In genomic region chr9:93952784-93953491, GRCh38 we compare ENCODE assay signal across 14 cellular contexts. TPM values are rescaled to one million over a fixed set of nuclear protein-coding genes. Genes with fewer than 3 reads are reported as not detected.
DNase-seq lines count a peak whose midpoint lies in the region; TF ChIP-seq lines count a peak whose summit lies in the region.
"Had no signal": no experiment of that assay in that cellular context is flagged by ENCODE, and none has a peak within 500 bp of the region (broad histone marks: within the 10 kb centered on the region; RNA-seq: fewer than 3 reads in every experiment).

No MANE protein-coding gene starts in this region.

- peak overlapping the region; percentile 3 for H3K4me2 ChIP-seq in H9 (ENCODE audit: insufficient read depth, insufficient read length, low read length)

- H4K5ac ChIP-seq in H9 (ENCODE audit: insufficient read length, low read depth, low read length): no peak overlapping the region

- peak overlapping the region; percentile 15 to 88 (median 69) for H3K4me3 Mint-ChIP-seq in CD4-positive, alpha-beta memory T cell
- H3K4me3 Mint-ChIP-seq in H9 (peak overlapping the region; percentile 4 to 72; a peak in 4 of 5 replicates), nephron (peak overlapping the region; percentile 75 to 81 (median 76))

- no peak overlapping the region for H2BK15ac ChIP-seq in H9 (ENCODE audit: low read depth, low read length)

- no peak for DNase-seq in CD4-positive, alpha-beta memory T cell
- DNase-seq in H9 (peak; percentile 48), astrocyte of the hippocampus (ENCODE audit: low read depth, low spot score) (peak; percentile 32), DMS 273 treated with DMSO at 0.1 percent for 48 hours (lab: John Stamatoyannopoulos, UW) (no peak), A172 (ENCODE audit: low spot score) (no peak), EL (no peak)
- DNase-seq in activated effector memory CD4-positive, alpha-beta T cell treated with anti-CD3 and anti-CD28 coated beads, Interleukin-2, amount 50 U/mL, for 16 hours: no peak
- DNase-seq: DMS79 treated with DMSO at 0.1 percent for 48 hours, kidney glomerular epithelial cell, spleen, substantia nigra had no signal

- H2BK20ac ChIP-seq in H9 (ENCODE audit: low read depth, low read length, poor library complexity, severe bottlenecking): no peak overlapping the region

- H3T11ph ChIP-seq in H9 (ENCODE audit: low read length): no peak overlapping the region

- WGBS in H9 (ENCODE audit: extremely low coverage, insufficient read length, low lambda C conversion rate): no CpG with 5 or more reads among the region's 54 CpGs

- H3K4me3 ChIP-seq in CD4-positive, alpha-beta memory T cell (ENCODE audit: low read length in 2 of 2): no peak overlapping the region

- H4K8ac ChIP-seq in H9 (replicated peaks; ENCODE audit: insufficient read length, low read depth, low read length): no peak overlapping the region

- peaks cover 50 to 54% of the 10 kb centered on the region in 2 donors for H3K27me3 Mint-ChIP-seq in CD4-positive, alpha-beta memory T cell
- H3K27me3 Mint-ChIP-seq in H9 (ENCODE audit: low read depth): peaks cover 94% of the 10 kb centered on the region
- peaks cover 96% of the 10 kb centered on the region for H3K27me3 Mint-ChIP-seq in nephron (ENCODE audit: low read depth)

- H3K14ac ChIP-seq in H9 (ENCODE audit: insufficient read depth, low read length): no peak overlapping the region

- no peaks in the 10 kb centered on the region for H3K79me1 ChIP-seq in H9 (ENCODE audit: insufficient read depth, low read depth, low read length, poor library complexity, severe bottlenecking)

- CTCF ChIA-PET in CD4-positive, alpha-beta memory T cell (lab: Charles Lee; ENCODE audit: partially characterized antibody): interaction anchor here (1.3 kb wide), 1 partner anchor 9 kb away, joined by 7 read pairs; no protein-coding TSS in a partner anchor

- H3K56ac ChIP-seq in H9 (ENCODE audit: insufficient read length, low read depth, low read length): no peak overlapping the region

- H3K9me3 Mint-ChIP-seq in CD4-positive, alpha-beta memory T cell: peaks cover 0 to 3% (median 0%) of the 10 kb centered on the region in 8 donors
- H3K9me3 Mint-ChIP-seq in H9 (peaks cover 4 to 18% of the 10 kb centered on the region in 2 experiments; a peak in 3 of 5 replicates), nephron (peaks cover 17% of the 10 kb centered on the region)

- POLR2A ChIA-PET in CD4-positive, alpha-beta memory T cell (lab: Charles Lee; ENCODE audit: partially characterized antibody): no interaction called here

- no peak overlapping the region for H3K9ac ChIP-seq in H9 (ENCODE audit: extremely low read depth, insufficient read length, low read length)

- H3K27ac ChIP-seq in CD4-positive, alpha-beta memory T cell (ENCODE audit: low read depth, low read length): no peak overlapping the region
- H3K27ac ChIP-seq in H9 (ENCODE audit: insufficient read length, low read depth, low read length): no peak overlapping the region
- H3K27ac ChIP-seq: spleen had no signal

- H2BK12ac ChIP-seq in H9 (ENCODE audit: insufficient read length, low read depth, low read length): no peak overlapping the region

- peaks cover 66% of the 10 kb centered on the region for H3K27me3 ChIP-seq in CD4-positive, alpha-beta memory T cell (ENCODE audit: insufficient read depth, low read length)
- H3K27me3 ChIP-seq in H9 (ENCODE audit: insufficient read depth, low read length): peaks cover 89% of the 10 kb centered on the region

- no peak overlapping the region for H2AFZ ChIP-seq in H9 (ENCODE audit: low read length)

- peak overlapping the region in 2 of 7 donors; percentile 5 to 17 for H3K27ac Mint-ChIP-seq in CD4-positive, alpha-beta memory T cell
- H3K27ac Mint-ChIP-seq in H9 (no peak overlapping the region), nephron (no peak overlapping the region)

- H3K23me2 ChIP-seq in H9 (ENCODE audit: insufficient read length, low read depth, low read length, poor library complexity, severe bottlenecking): peaks cover 19% of the 10 kb centered on the region

- no peaks in the 10 kb centered on the region for H3K79me2 ChIP-seq in H9 (ENCODE audit: insufficient read depth, low read length)

- peaks cover 16 to 61% (median 38%) of the 10 kb centered on the region in 4 donors for H3K4me1 Mint-ChIP-seq in CD4-positive, alpha-beta memory T cell
- H3K4me1 Mint-ChIP-seq in H9 (peaks cover 42 to 61% of the 10 kb centered on the region in 2 experiments), nephron (peaks cover 32% of the 10 kb centered on the region)

- peaks cover 44% of the 10 kb centered on the region for H3K4me1 ChIP-seq in CD4-positive, alpha-beta memory T cell (ENCODE audit: insufficient read depth, low read length)
- H3K4me1 ChIP-seq in H9 (ENCODE audit: insufficient read depth, low read length): peaks cover 1% of the 10 kb centered on the region; the same call in 1 of the 2 replicates

- no peaks in the 10 kb centered on the region for H4K20me1 ChIP-seq in H9 (ENCODE audit: control insufficient read depth, insufficient read depth, insufficient read length)

- intact Hi-C loops in CD4-positive, alpha-beta memory T cell (cut with micrococcal nuclease): no loop called here

- H2BK5ac ChIP-seq in H9 (ENCODE audit: insufficient read length, low read length): no peak overlapping the region

- no peaks in the 10 kb centered on the region for H3K36me3 Mint-ChIP-seq in CD4-positive, alpha-beta memory T cell
- 0 out of 7 replicates have a peak, but pooled peaks cover 0 to 4% (median 0%) of the 10 kb centered on the region in 3 experiments for H3K36me3 Mint-ChIP-seq in H9 (ENCODE audit: insufficient read depth in 1 of 3, low read depth in 3 of 3)
- H3K36me3 Mint-ChIP-seq in nephron (ENCODE audit: low read depth): peaks cover 7% of the 10 kb centered on the region

- H3K18ac ChIP-seq in H9 (ENCODE audit: insufficient read length, low read depth, low read length): no peak overlapping the region

- no peak overlapping the region for H3K4ac ChIP-seq in H9 (ENCODE audit: low read depth, low read length)

- no peaks in the 10 kb centered on the region for H3K36me3 ChIP-seq in CD4-positive, alpha-beta memory T cell (ENCODE audit: insufficient read depth, low read length)
- H3K36me3 ChIP-seq: spleen had no signal

- no peak overlapping the region for H4K91ac ChIP-seq in H9 (ENCODE audit: insufficient read length, low read depth, low read length)

- peak; percentile 35; the same call in 1 of the 3 replicates for TF ChIP-seq CTCF in H9 (conservative IDR thresholded peaks at IDR 0.05)
- TF ChIP-seq CTCF in nephron (IDR thresholded peaks at IDR 0.05; ENCODE audit: unreplicated experiment in 3 of 3): no peak

- H2AK5ac ChIP-seq in H9 (ENCODE audit: insufficient read length, low read length): no peak overlapping the region

- H3K9me3 ChIP-seq in CD4-positive, alpha-beta memory T cell (ENCODE audit: control insufficient read depth in 1 of 2, low read length in 2 of 2): no peaks in the 10 kb centered on the region
- H3K9me3 ChIP-seq in H9 (ENCODE audit: control insufficient read depth, low read depth, low read length): no peaks in the 10 kb centered on the region
- H3K9me3 ChIP-seq: spleen had no signal

- no peak overlapping the region for H3K23ac ChIP-seq in H9 (ENCODE audit: insufficient read length, low read depth, low read length)

- H2BK120ac ChIP-seq in H9 (ENCODE audit: low read depth, low read length, poor library complexity, severe bottlenecking): no peak overlapping the region

RNA-seq across cellular contexts. Expression of gene BARX1, which starts 2.2 kb away (rescaled TPM):
- not detected for total RNA-seq in CD4-positive, alpha-beta memory T cell
- not detected for polyA plus RNA-seq in CD4-positive, alpha-beta memory T cell
- total RNA-seq in H9 (2021): 1.2 TPM in 2 replicates
- not detected in 2 replicates for total RNA-seq in A172 (2014; rRNA removed; shearing (Covaris generic))
- total RNA-seq: epithelial cell of proximal tubule, HT1080, spleen had no signal

Comparison
In these comparisons a context has a peak if more than half of its experiments do, and no peak if none do; other contexts are left out.
1. DNase-seq: peak in H9 (single experiment) and astrocyte of the hippocampus (single experiment); none in CD4-positive, alpha-beta memory T cell (0 of 5), activated effector memory CD4-positive, alpha-beta T cell treated with anti-CD3 and anti-CD28 coated beads, Interleukin-2, amount 50 U/mL, for 16 hours (single experiment), DMS 273 treated with DMSO at 0.1 percent for 48 hours (single experiment), A172 (single experiment) and EL (single experiment).
2. Peak in every context shown above with its lines, with median percentiles within 50 percentile points of each other: H3K4me3 Mint-ChIP-seq.